Comparison of ENCODE assay signal across 8 cellular contexts in the genomic region with DNA sequence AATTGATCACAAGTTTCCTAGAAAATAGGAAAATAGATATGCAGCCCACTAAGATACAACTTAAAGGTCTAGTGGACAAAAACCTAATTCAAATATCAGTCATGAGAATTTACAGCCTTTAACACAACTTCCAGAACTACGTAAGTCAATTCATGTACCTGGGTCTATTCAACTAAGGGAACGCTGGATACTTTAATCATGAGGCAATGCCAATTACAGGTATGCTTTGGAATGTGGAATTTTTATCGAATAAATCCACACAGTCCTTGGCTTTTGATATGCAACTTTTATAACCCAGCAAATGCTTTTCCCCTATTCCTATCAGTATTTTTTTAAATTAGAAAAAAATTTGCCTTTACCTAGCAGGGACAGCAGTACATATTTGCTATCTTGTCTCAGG.
"Had no signal": no experiment of that assay in that cellular context is flagged by ENCODE, and none has a peak within 500 bp of the region (broad histone marks: within the 10 kb centered on the region; RNA-seq: fewer than 3 reads in every experiment).

No MANE protein-coding gene starts in this region.

- H3K36me3 Mint-ChIP-seq: IgD-negative memory B cell had no signal

- H3K4me3 ChIP-seq: GM23248 had no signal

- H3K27me3 Mint-ChIP-seq: IgD-negative memory B cell had no signal

- DNase-seq: GM23248, GOT3, H7, HCEC 1CT, HFFc6 had no signal

- H2AFZ ChIP-seq: GM23248 had no signal

- H3K9ac ChIP-seq: GM23248 had no signal

- H3K27ac ChIP-seq: GM23248, HL-60 had no signal

- H3K4me3 Mint-ChIP-seq: HFFc6, IgD-negative memory B cell had no signal

- ATAC-seq: HepG2 had no signal
